Comparison of ENCODE assay signal across 15 cellular contexts in genomic region chr11:118635642-118636041, GRCh38. TPM values are rescaled to one million over a fixed set of nuclear protein-coding genes. Genes with fewer than 3 reads are reported as not detected.
DNase-seq lines count a peak whose midpoint lies in the region; ATAC-seq and TF ChIP-seq lines count a peak whose summit lies in the region.
"Had no signal": no experiment of that assay in that cellular context is flagged by ENCODE, and none has a peak within 500 bp of the region (broad histone marks: within the 10 kb centered on the region; RNA-seq: fewer than 3 reads in every experiment).

No MANE protein-coding gene starts in this region.

- H3K9ac ChIP-seq in adipocyte (ENCODE audit: low read length) (peak overlapping the region; percentile 60), stomach smooth muscle (ENCODE audit: low read length in 2 of 2) (peak overlapping the region in 1 of 2 donors; percentile 72)

- H3K4me1 ChIP-seq in adipocyte (ENCODE audit: control insufficient read depth, insufficient read depth, low read length) (peaks cover 55% of the 10 kb centered on the region), stomach smooth muscle (ENCODE audit: control insufficient read depth, insufficient read depth, low read length) (peaks cover 50% of the 10 kb centered on the region)

- H3K9me3 Mint-ChIP-seq in HFFc6, result no peaks in the 10 kb centered on the region
- no peaks in the 10 kb centered on the region for H3K9me3 Mint-ChIP-seq in activated CD8-positive, alpha-beta memory T cell treated with anti-CD3 and anti-CD28 coated beads, Interleukin-2, amount 10 ng/mL, durations not matched to agents 7 days and 5 days (ENCODE audit: low read depth)
- H3K9me3 Mint-ChIP-seq: activated B cell treated with CpG ODN at 0.5 μM for 24 hours had no signal

- H3K36me3 ChIP-seq in adipocyte (ENCODE audit: control insufficient read depth, insufficient read depth, low read length, severe bottlenecking) (peaks cover 92% of the 10 kb centered on the region), stomach smooth muscle (ENCODE audit: control insufficient read depth in 2 of 2, insufficient read depth in 2 of 2, low read length in 2 of 2) (peaks cover 28 to 37% of the 10 kb centered on the region in 2 donors)

- H3K4me3 Mint-ChIP-seq in HFFc6, result no peak overlapping the region
- H3K4me3 Mint-ChIP-seq in activated CD8-positive, alpha-beta memory T cell treated with anti-CD3 and anti-CD28 coated beads, Interleukin-2, amount 10 ng/mL, durations not matched to agents 7 days and 5 days, result no peak overlapping the region
- H3K4me3 Mint-ChIP-seq: activated B cell treated with CpG ODN at 0.5 μM for 24 hours had no signal

- POLR2A ChIA-PET in GM10248 (lab: Yijun Ruan, JAX), result no interaction called here

- no peak for TF ChIP-seq CTCF in HFFc6 (IDR thresholded peaks at IDR 0.05)
- TF ChIP-seq CTCF in GM10248 (IDR thresholded peaks at IDR 0.05; ENCODE audit: control extremely low read depth, extremely low read depth, low read depth, missing control alignments), result no peak

- H3K36me3 Mint-ChIP-seq in HFFc6 (ENCODE audit: low read depth), result peaks cover 28% of the 10 kb centered on the region
- no peaks in the 10 kb centered on the region for H3K36me3 Mint-ChIP-seq in activated CD8-positive, alpha-beta memory T cell treated with anti-CD3 and anti-CD28 coated beads, Interleukin-2, amount 10 ng/mL, durations not matched to agents 7 days and 5 days

- peaks cover 58% of the 10 kb centered on the region for H3K4me1 Mint-ChIP-seq in HFFc6 (ENCODE audit: low read depth)
- H3K4me1 Mint-ChIP-seq in activated CD8-positive, alpha-beta memory T cell treated with anti-CD3 and anti-CD28 coated beads, Interleukin-2, amount 10 ng/mL, durations not matched to agents 7 days and 5 days, result no peaks in the 10 kb centered on the region
- H3K4me1 Mint-ChIP-seq: activated B cell treated with CpG ODN at 0.5 μM for 24 hours had no signal

- peaks cover 9% of the 10 kb centered on the region for H3K27me3 Mint-ChIP-seq in HFFc6 (ENCODE audit: insufficient read depth)
- H3K27me3 Mint-ChIP-seq in activated CD8-positive, alpha-beta memory T cell treated with anti-CD3 and anti-CD28 coated beads, Interleukin-2, amount 10 ng/mL, durations not matched to agents 7 days and 5 days, result peaks cover 3% of the 10 kb centered on the region

- CTCF ChIA-PET in activated CD8-positive, alpha-beta memory T cell treated with anti-CD3 and anti-CD28 coated beads, Interleukin-2, amount 10 ng/mL, durations not matched to agents 7 days and 5 days (lab: Charles Lee), result interaction anchor here (1.1 to 3.1 kb wide), 4 partner anchors 19 to 25 kb away, joined by 3 to 12 read pairs (median 6); no protein-coding TSS in a partner anchor
- CTCF ChIA-PET in GM10248 (lab: Yijun Ruan, JAX), result interaction anchor here (1.1 to 2.0 kb wide), 3 partner anchors 14 to 54 kb away, joined by 3 to 9 read pairs (median 8); no protein-coding TSS in a partner anchor

- H3K27ac ChIP-seq in stomach smooth muscle (ENCODE audit: low read length), result peak overlapping the region; percentile 81

- no peak overlapping the region for H3K4me3 ChIP-seq in adipocyte (ENCODE audit: low read length)
- H3K4me3 ChIP-seq in iPS-11a (ENCODE audit: low read depth, low read length), result peak overlapping the region; percentile 52
- H3K4me3 ChIP-seq in stomach smooth muscle (ENCODE audit: low read length in 2 of 2), result peak overlapping the region; percentile 58 to 71

- H3K9me3 ChIP-seq in adipocyte (ENCODE audit: control insufficient read depth, low read length) (no peaks in the 10 kb centered on the region), stomach smooth muscle (ENCODE audit: control insufficient read depth in 2 of 2, low read length in 2 of 2) (no peaks in the 10 kb centered on the region)

- H3K27me3 ChIP-seq in adipocyte (replicated peaks; ENCODE audit: control insufficient read depth, insufficient read depth, low read length), result no peaks in the 10 kb centered on the region
- no peaks in the 10 kb centered on the region for H3K27me3 ChIP-seq in stomach smooth muscle (ENCODE audit: control insufficient read depth in 1 of 2, insufficient read depth in 2 of 2, low read length in 2 of 2)

- DNase-seq in HFFc6 (no peak), adipocyte (ENCODE audit: low read depth) (no peak), GM10248 (ENCODE audit: extremely low spot score) (no peak), midbrain (lab: John Stamatoyannopoulos, UW) (no peak)
- DNase-seq in activated CD8-positive, alpha-beta memory T cell treated with anti-CD3 and anti-CD28 coated beads, Interleukin-2, amount 10 ng/mL, durations not matched to agents 7 days and 5 days, result no peak
- DNase-seq: activated B cell treated with CpG ODN at 0.5 μM for 24 hours; activated T-cell treated with anti-CD3 and anti-CD28 coated beads for 4 hours; effector memory CD4-positive, alpha-beta T cell; KBM-7; NCI-H187; NK-92 treated with Interleukin-12 subunit alpha and Interleukin-12 subunit beta, amount 100 ng/mL, for 24 hours; stimulated activated CD4-positive, alpha-beta T cell treated with anti-CD3 and anti-CD28 coated beads, Interleukin-4, amount 100 ng/mL, for 1 hour had no signal

- H3K27ac Mint-ChIP-seq in HFFc6, result peak overlapping the region; percentile 47
- no peak overlapping the region for H3K27ac Mint-ChIP-seq in activated CD8-positive, alpha-beta memory T cell treated with anti-CD3 and anti-CD28 coated beads, Interleukin-2, amount 10 ng/mL, durations not matched to agents 7 days and 5 days
- H3K27ac Mint-ChIP-seq: activated B cell treated with CpG ODN at 0.5 μM for 24 hours had no signal

- ATAC-seq in HG03196 (IDR thresholded peaks at IDR 0.05; ENCODE audit: unreplicated experiment), result no peak
- ATAC-seq in activated CD8-positive, alpha-beta memory T cell treated with anti-CD3 and anti-CD28 coated beads, Interleukin-2, amount 10 ng/mL, durations not matched to agents 7 days and 5 days, result no peak

RNA-seq across cellular contexts. Expression of gene PHLDB1, which starts 28.2 kb away (rescaled TPM):
- total RNA-seq in HFFc6 (2021; fragmentation: NEBNext Ultra II Directional; extraction: Animal tissue kit (Norgen Biotek cat#: 25700)), result 100 to 1,000 TPM; 106 to 121 (median 114) TPM
- 1 to 10 TPM in 1 of 2 experiments, under 1 TPM in 1; 0.91 to 1.3 TPM for total RNA-seq in activated CD8-positive, alpha-beta memory T cell treated with anti-CD3 and anti-CD28 coated beads, Interleukin-2, amount 10 ng/mL, durations not matched to agents 7 days and 5 days

RNA-seq across cellular contexts. Expression of gene TREH, which starts 43.8 kb away (rescaled TPM):
- under 1 TPM in 1 of 6 experiments, not detected in 5; 0.07 TPM for total RNA-seq in HFFc6 (2021; fragmentation: NEBNext Ultra II Directional; extraction: Animal tissue kit (Norgen Biotek cat#: 25700))
- total RNA-seq in activated CD8-positive, alpha-beta memory T cell treated with anti-CD3 and anti-CD28 coated beads, Interleukin-2, amount 10 ng/mL, durations not matched to agents 7 days and 5 days, result not detected
- total RNA-seq: activated B cell treated with CpG ODN at 0.5 μM for 24 hours had no signal

Comparison
In these comparisons a context has a peak if more than half of its experiments do, and no peak if none do; other contexts are left out.
1. RNA of gene PHLDB1, which starts 28.2 kb away (total RNA-seq): 106 to 121 TPM in HFFc6; 0.91 to 1.3 TPM in activated CD8-positive, alpha-beta memory T cell treated with anti-CD3 and anti-CD28 coated beads, Interleukin-2, amount 10 ng/mL, durations not matched to agents 7 days and 5 days; every median in the first group is over 10 times any median in the second.